In genomic region chr10:48708144-48708543, GRCh38 we compare ENCODE assay signal across 21 cellular contexts. TPM values are rescaled to one million over a fixed set of nuclear protein-coding genes. Genes with fewer than 3 reads are reported as not detected.
DNase-seq lines count a peak whose midpoint lies in the region; ATAC-seq and TF ChIP-seq lines count a peak whose summit lies in the region.
"Had no signal": no experiment of that assay in that cellular context is flagged by ENCODE, and none has a peak within 500 bp of the region (broad histone marks: within the 10 kb centered on the region; RNA-seq: fewer than 3 reads in every experiment).

No MANE protein-coding gene starts in this region.

- no peak for TF ChIP-seq RAD21 in Ishikawa (IDR thresholded peaks at IDR 0.05; ENCODE audit: low read depth)

- H2BK15ac ChIP-seq in mesenchymal stem cell (ENCODE audit: low read depth, poor library complexity, severe bottlenecking): no peak overlapping the region

- H2AK5ac ChIP-seq in mesenchymal stem cell (ENCODE audit: low read length, severe bottlenecking): no peak overlapping the region

- H3K4me3 ChIP-seq in fibroblast of the aortic adventitia (ENCODE audit: low read depth, low read length) (no peak overlapping the region), mesenchymal stem cell (ENCODE audit: insufficient read depth in 1 of 2, low read depth in 1 of 2, low read length in 2 of 2) (no peak overlapping the region)

- no peak overlapping the region for H2BK120ac ChIP-seq in mesenchymal stem cell (ENCODE audit: low read depth, low read length)

- H4K8ac ChIP-seq in mesenchymal stem cell (ENCODE audit: low read length): no peak overlapping the region

- ATAC-seq in left colon (no peak), left lobe of liver (no peak)
- ATAC-seq: activated CD8-positive, alpha-beta memory T cell treated with anti-CD3 and anti-CD28 coated beads, Interleukin-2, amount 10 ng/mL, durations not matched to agents 7 days and 5 days had no signal

- no peaks in the 10 kb centered on the region for H3K36me3 ChIP-seq in mesenchymal stem cell (ENCODE audit: control insufficient read depth in 1 of 2, insufficient read depth in 2 of 2, low read depth in 1 of 2, low read length in 2 of 2)

- H3K4me2 ChIP-seq in mesenchymal stem cell (ENCODE audit: low read length, poor library complexity, severe bottlenecking): no peak overlapping the region

- no peak for TF ChIP-seq CTCF in fibroblast of the aortic adventitia (IDR thresholded peaks at IDR 0.05; ENCODE audit: insufficient read depth, low read length)

- H3K23ac ChIP-seq in mesenchymal stem cell (ENCODE audit: low read length in 2 of 2): no peak overlapping the region

- DNase-seq in AG08395 (ENCODE audit: low spot score) (peak; percentile 12), fibroblast of the aortic adventitia (ENCODE audit: low read depth) (peak; percentile 33), mesenchymal stem cell (peak; percentile 31), NCI-H2081 treated with DMSO at 0.1 percent for 48 hours (lab: John Stamatoyannopoulos, UW) (no peak), left colon (no peak), left lobe of liver (ENCODE audit: low spot score) (no peak), 8988T (no peak)
- DNase-seq: activated CD4-positive, CD25-positive, alpha-beta regulatory T cell treated with anti-CD3 and anti-CD28 coated beads, Interleukin-2, amount 50 U/mL, for 72 hours; activated CD8-positive, alpha-beta memory T cell treated with anti-CD3 and anti-CD28 coated beads, Interleukin-2, amount 10 ng/mL, durations not matched to agents 7 days and 5 days; activated naive CD4-positive, alpha-beta T cell; Caco-2; effector CD8-positive, alpha-beta T cell; GF-D8; H7; KBM-7; NCI-H2171 treated with DMSO at 0.1 percent for 48 hours; occipital lobe; SIG-M5; small intestine; stimulated activated naive CD4-positive, alpha-beta T cell treated with Interleukin-2 at 50 U/mL for 16 hours had no signal

- H3K9me3 ChIP-seq in mesenchymal stem cell (ENCODE audit: control insufficient read depth, low read length): no peaks in the 10 kb centered on the region
- H3K9me3 ChIP-seq: Caco-2 had no signal

- no peak overlapping the region for H3K4ac ChIP-seq in mesenchymal stem cell (ENCODE audit: low read depth in 1 of 2, low read length in 2 of 2)

- no peak overlapping the region for H3K27ac ChIP-seq in mesenchymal stem cell (ENCODE audit: low read length, poor library complexity, severe bottlenecking)

- no peak overlapping the region for H3K9ac ChIP-seq in mesenchymal stem cell (ENCODE audit: low read length)

- 31% methylated on average over 3 of the region's 5 CpGs for WGBS in mesenchymal stem cell

- H3K18ac ChIP-seq in mesenchymal stem cell (ENCODE audit: low read depth in 1 of 2, low read length in 2 of 2): no peak overlapping the region

- no peak overlapping the region for H2BK12ac ChIP-seq in mesenchymal stem cell (ENCODE audit: low read length in 2 of 2)

- H3K4me1 ChIP-seq in mesenchymal stem cell (ENCODE audit: control insufficient read depth, insufficient read depth, low read depth, low read length): peaks cover 2% of the 10 kb centered on the region
- H3K4me1 ChIP-seq: Caco-2 had no signal

- no peak overlapping the region for H4K91ac ChIP-seq in mesenchymal stem cell (ENCODE audit: low read length)

- no peak for TF ChIP-seq EP300 in Ishikawa (IDR thresholded peaks at IDR 0.05; ENCODE audit: borderline replicate concordance)

- no peak overlapping the region for H3K14ac ChIP-seq in mesenchymal stem cell (ENCODE audit: low read length in 2 of 2)

- H3K27me3 ChIP-seq in mesenchymal stem cell (ENCODE audit: control insufficient read depth in 1 of 2, insufficient read depth in 1 of 2, low read length in 2 of 2): peaks cover 35 to 82% of the 10 kb centered on the region in 2 experiments

- intact Hi-C loops in left colon (cut with DNase I, micrococcal nuclease): no loop called here

- no peak overlapping the region for H2BK5ac ChIP-seq in mesenchymal stem cell (ENCODE audit: low read depth, low read length, poor library complexity, severe bottlenecking)

- H2AFZ ChIP-seq in mesenchymal stem cell (ENCODE audit: low read depth, low read length): no peak overlapping the region

- H3K79me1 ChIP-seq in mesenchymal stem cell (replicated peaks; ENCODE audit: low read length, poor library complexity, severe bottlenecking): no peaks in the 10 kb centered on the region

TF ChIP-seq in Ishikawa, 13 proteins besides CTCF, POLR2A, EP300 and RAD21:
- no peak for TF ChIP-seq MAX (IDR thresholded peaks at IDR 0.05)
- peak; percentile 64 for TF ChIP-seq USF1 (IDR thresholded peaks at IDR 0.05)
- TF ChIP-seq REST (IDR thresholded peaks at IDR 0.05; ENCODE audit: low read depth): no peak
- TF ChIP-seq FOXM1 (IDR thresholded peaks at IDR 0.05; ENCODE audit: borderline replicate concordance, low read depth): no peak

RNA-seq across cellular contexts. Expression of gene WDFY4, which starts 23.5 kb away (rescaled TPM):
- total RNA-seq in fibroblast of the aortic adventitia (ENCODE audit: low replicate concordance): under 0.01 TPM in 1 of 2 replicates, not detected in the other
- polyA plus RNA-seq in mesenchymal stem cell (2013, experiment 1 of 2): not detected
- 0.01 TPM for polyA plus RNA-seq in mesenchymal stem cell (2013, experiment 2 of 2)
- 1 to 10 TPM; 1.5 to 4.6 TPM for total RNA-seq in left colon
- total RNA-seq in left lobe of liver: 1.3 TPM
- total RNA-seq: Caco-2, H7 had no signal

Comparison
In these comparisons a context has a peak if more than half of its experiments do, and no peak if none do; other contexts are left out.
1. DNase-seq: peak in AG08395 (single experiment), fibroblast of the aortic adventitia (single experiment) and mesenchymal stem cell (single experiment); none in NCI-H2081 treated with DMSO at 0.1 percent for 48 hours (single experiment), left colon (0 of 2), left lobe of liver (single experiment) and 8988T (single experiment).